Comparison of ENCODE assay signal across 14 cellular contexts in the genomic region with DNA sequence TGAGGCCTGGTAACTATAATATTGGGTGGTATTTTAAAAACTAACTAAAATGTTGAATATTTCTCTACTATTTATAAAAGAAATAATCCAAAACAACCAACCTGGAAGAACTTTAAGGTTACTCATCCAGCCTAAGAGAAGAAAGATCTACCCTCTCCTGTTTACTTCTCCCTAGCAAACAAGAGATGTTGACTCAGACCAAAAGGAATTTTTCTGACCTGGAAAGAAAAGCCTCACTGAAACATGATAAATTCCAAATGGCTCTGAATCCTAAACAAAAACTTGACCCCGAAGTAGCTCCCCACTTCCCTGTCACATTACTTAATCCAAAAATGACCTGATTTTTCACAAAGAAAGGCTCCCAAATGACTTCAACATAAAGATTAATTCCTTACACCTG.
A peak's percentile ranks its signal among the peaks of the same experiment; 100 is the strongest.
DNase-seq lines count a peak whose midpoint lies in the region; FAIRE-seq and TF ChIP-seq lines count a peak whose summit lies in the region.
"Had no signal": no experiment of that assay in that cellular context is flagged by ENCODE, and none has a peak within 500 bp of the region (broad histone marks: within the 10 kb centered on the region; RNA-seq: fewer than 3 reads in every experiment).

No MANE protein-coding gene starts in this region.

- no peak overlapping the region for H3K4me2 ChIP-seq in endothelial cell of umbilical vein (ENCODE audit: insufficient read depth, low read length)

- H3K9me3 ChIP-seq in endothelial cell of umbilical vein (replicated peaks; ENCODE audit: control insufficient read depth, insufficient read depth, low read length): no peaks in the 10 kb centered on the region

- BruUV-seq in endothelial cell of umbilical vein (replicated peaks; lab: Mats Ljungman, UMichigan): no TSS peak

- POLR2A ChIA-PET in endothelial cell of umbilical vein (lab: Charles Lee): no interaction called here

- H3K4me1 ChIP-seq in endothelial cell of umbilical vein (ENCODE audit: control insufficient read depth, extremely low read depth, insufficient read depth, low read length): peaks cover 30% of the 10 kb centered on the region

- H3K9me1 ChIP-seq in endothelial cell of umbilical vein (replicated peaks; ENCODE audit: control insufficient read depth, extremely low read depth, insufficient read depth, low read length): no peaks in the 10 kb centered on the region

- FAIRE-seq in RCC 7860 (lab: Jason Lieb, UNC): peak; percentile 40
- peak; percentile 62 for FAIRE-seq in endothelial cell of umbilical vein (lab: Jason Lieb, UNC)

- intact Hi-C loops in endothelial cell of umbilical vein (cut with micrococcal nuclease): no loop called here

- DNase-seq in ELR (ENCODE audit: low read depth) (peak; percentile 82), RCC 7860 (ENCODE audit: low spot score) (no peak), endothelial cell of umbilical vein (ENCODE audit: low read depth, low spot score) (no peak), non-pigmented ciliary epithelial cell (ENCODE audit: low read depth) (peak; percentile 28), glomerular visceral epithelial cell (ENCODE audit: extremely low spot score) (no peak), HuH-7.5 (ENCODE audit: low spot score) (no peak), activated gamma-delta T cell treated with Interleukin-2 at 50 U/mL for 16 hours (no peak), NCI-H510A (lab: John Stamatoyannopoulos, UW) (no peak)
- DNase-seq: activated CD8-positive, alpha-beta T cell treated with anti-CD3 and anti-CD28 coated beads, Interleukin-2, amount 10 ng/mL, durations not matched to agents 7 days and 5 days; DMS79 treated with DMSO at 0.1 percent for 48 hours; natural killer cell; NCI-H1930; NCI-H524; WERI-Rb-1 had no signal

- no peak for TF ChIP-seq CTCF in endothelial cell of umbilical vein (IDR thresholded peaks at IDR 0.05; ENCODE audit: extremely low read depth in 1 of 2, insufficient read depth in 1 of 2, low read depth in 1 of 2, low read length in 2 of 2)

- CTCF ChIA-PET in endothelial cell of umbilical vein (lab: Charles Lee): interaction anchor here (0.8 to 1.3 kb wide), 4 partner anchors 10 to 313 kb away, joined by 3 to 4 read pairs (median 4); no protein-coding TSS in a partner anchor

- TF ChIP-seq POLR2A in endothelial cell of umbilical vein (IDR thresholded peaks at IDR 0.05; ENCODE audit: low read depth, low read length): no peak

- dilution Hi-C loops in endothelial cell of umbilical vein (cut with MboI; ENCODE audit: extremely low pct_ligation_motif_present, low sequenced_read_pairs): no loop called here

- H3K27ac ChIP-seq in endothelial cell of umbilical vein (ENCODE audit: insufficient read depth, low read depth, low read length): no peak overlapping the region
- H3K27ac ChIP-seq: WERI-Rb-1 had no signal

- H3K36me3 ChIP-seq in endothelial cell of umbilical vein (ENCODE audit: control insufficient read depth in 2 of 2, extremely low read depth in 1 of 2, insufficient read depth in 2 of 2, low read length in 2 of 2): no peaks in the 10 kb centered on the region
- H3K36me3 ChIP-seq: WERI-Rb-1 had no signal

- H3K79me2 ChIP-seq in endothelial cell of umbilical vein (ENCODE audit: control insufficient read depth, insufficient read depth, low read length): peaks cover 8% of the 10 kb centered on the region

- no peak overlapping the region for H2AFZ ChIP-seq in endothelial cell of umbilical vein (ENCODE audit: low read depth, low read length)

- no peak overlapping the region for H3K9ac ChIP-seq in endothelial cell of umbilical vein (replicated peaks; ENCODE audit: extremely low read depth, insufficient read depth, low read length)

- H3K27me3 ChIP-seq in endothelial cell of umbilical vein (ENCODE audit: control insufficient read depth in 2 of 2, insufficient read depth in 2 of 2, low read length in 2 of 2): no peaks in the 10 kb centered on the region

- no peaks in the 10 kb centered on the region for H4K20me1 ChIP-seq in endothelial cell of umbilical vein (replicated peaks; ENCODE audit: control insufficient read depth, extremely low read depth, insufficient read depth, low read length)

- H3K4me3 ChIP-seq in endothelial cell of umbilical vein (replicated peaks in 1 of 3; ENCODE audit: insufficient read depth in 1 of 3, low read depth in 1 of 3, low read length in 3 of 3): no peak overlapping the region

TF ChIP-seq in endothelial cell of umbilical vein, 7 proteins besides CTCF, POLR2A, EP300 and RAD21:
- no peak for TF ChIP-seq JUN (IDR thresholded peaks at IDR 0.05; ENCODE audit: borderline replicate concordance, insufficient read depth, insufficient read length, low read depth)
- TF ChIP-seq GATA2 (IDR thresholded peaks at IDR 0.05; ENCODE audit: insufficient read depth, insufficient read length, low read depth, low read length): no peak
- no peak for TF ChIP-seq POLR2AphosphoS5 (IDR thresholded peaks at IDR 0.05; ENCODE audit: insufficient read depth, low read depth, low read length)
- no peak for TF ChIP-seq FOS (IDR thresholded peaks at IDR 0.05; ENCODE audit: borderline replicate concordance, insufficient read depth, low read length)
- TF ChIP-seq, protein P1, sequence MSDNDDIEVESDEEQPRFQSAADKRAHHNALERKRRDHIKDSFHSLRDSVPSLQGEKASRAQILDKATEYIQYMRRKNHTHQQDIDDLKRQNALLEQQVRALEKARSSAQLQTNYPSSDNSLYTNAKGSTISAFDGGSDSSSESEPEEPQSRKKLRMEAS (IDR thresholded peaks at IDR 0.05; ENCODE audit: insufficient read depth, insufficient read length): no peak
- TF ChIP-seq MYC (IDR thresholded peaks at IDR 0.05; ENCODE audit: low read depth, low read length): no peak
- no peak for TF ChIP-seq EZH2 (IDR thresholded peaks at IDR 0.05; ENCODE audit: borderline replicate concordance, low read depth, low read length, severe bottlenecking)

Comparison
In these comparisons a context has a peak if more than half of its experiments do, and no peak if none do; other contexts are left out.
1. DNase-seq: peak in ELR (single experiment) and non-pigmented ciliary epithelial cell (single experiment); none in RCC 7860 (single experiment), endothelial cell of umbilical vein (single experiment), glomerular visceral epithelial cell (single experiment), HuH-7.5 (single experiment), activated gamma-delta T cell treated with Interleukin-2 at 50 U/mL for 16 hours (single experiment) and NCI-H510A (single experiment).